In genomic region chr13:58397596-58398387, GRCh38 we compare ENCODE assay signal across 18 cellular contexts.
DNase-seq lines count a peak whose midpoint lies in the region; ATAC-seq and FAIRE-seq lines count a peak whose summit lies in the region.
"Had no signal": no experiment of that assay in that cellular context is flagged by ENCODE, and none has a peak within 500 bp of the region (broad histone marks: within the 10 kb centered on the region; RNA-seq: fewer than 3 reads in every experiment).

No MANE protein-coding gene starts in this region.

- DNase-seq in NCI-H69 (lab: John Stamatoyannopoulos, UW) (peak; percentile 6), ecto neural progenitor cell (ENCODE audit: low spot score) (peak; percentile 46), left ventricle myocardium superior (peak; percentile 66), posterior vena cava (ENCODE audit: low spot score) (peak; percentile 55), activated gamma-delta T cell (lab: John Stamatoyannopoulos, UW) (no peak), frontal cortex (ENCODE audit: low spot score in 2 of 2) (no peak)
- DNase-seq: CD4-positive, alpha-beta T cell; COR-L47; DMS79; KG1; NCI-H1092 treated with DMSO at 0.1 percent for 48 hours; NCI-H1436 treated with DMSO at 0.1 percent for 48 hours; NCI-H2029; NCI-H2171 treated with DMSO at 0.1 percent for 48 hours; NCI-H526; SHP77 had no signal

- ATAC-seq in left ventricle myocardium superior: peak; percentile 96
- ATAC-seq in HG03457 (IDR thresholded peaks at IDR 0.05; ENCODE audit: unreplicated experiment): no peak

- no peak for FAIRE-seq in frontal cortex (lab: Jason Lieb, UNC)
- FAIRE-seq: HTR-8/SVneo had no signal

- intact Hi-C loops in left ventricle myocardium superior (cut with micrococcal nuclease): no loop called here
- intact Hi-C loops in posterior vena cava (cut with DNase I): no loop called here

Comparison
In these comparisons a context has a peak if more than half of its experiments do, and no peak if none do; other contexts are left out.
1. DNase-seq: peak in NCI-H69 (single experiment), ecto neural progenitor cell (single experiment), left ventricle myocardium superior (single experiment) and posterior vena cava (single experiment); none in activated gamma-delta T cell (single experiment) and frontal cortex (0 of 2).